In the genomic region with DNA sequence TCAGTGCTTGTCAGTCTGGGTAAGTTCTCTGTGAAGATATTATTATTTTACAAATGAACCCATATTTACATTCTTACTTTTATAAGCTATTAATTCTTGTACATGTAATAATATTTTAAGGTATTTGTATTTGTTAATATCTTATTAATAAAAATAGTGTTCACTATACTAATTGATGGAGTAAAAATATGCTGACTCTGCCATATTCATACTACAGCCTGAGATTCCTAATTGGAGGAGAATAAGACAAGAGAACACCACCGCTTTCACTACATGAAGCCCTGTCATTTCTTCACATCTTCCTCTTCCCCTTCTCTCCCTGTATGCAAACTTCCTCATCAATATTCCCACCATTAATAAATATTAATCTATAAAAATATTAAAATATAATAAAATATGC, we compare ENCODE assay signal across 8 cellular contexts.
"Had no signal": no experiment of that assay in that cellular context is flagged by ENCODE, and none has a peak within 500 bp of the region (broad histone marks: within the 10 kb centered on the region; RNA-seq: fewer than 3 reads in every experiment).

No MANE protein-coding gene starts in this region.

- FAIRE-seq: G401.6, GM12878, GM12891, GM12892, GM18507, GM19239 had no signal

- ATAC-seq: GM12878 had no signal

- H3K4me3 ChIP-seq: GM12878 had no signal

- DNase-seq: GDM1, GF-D8 had no signal
